16 cellular contexts compared by ENCODE assay signal in genomic region chr6:85081102-85081501, GRCh38.
DNase-seq lines count a peak whose midpoint lies in the region; FAIRE-seq and TF ChIP-seq lines count a peak whose summit lies in the region.
"Had no signal": no experiment of that assay in that cellular context is flagged by ENCODE, and none has a peak within 500 bp of the region (broad histone marks: within the 10 kb centered on the region; RNA-seq: fewer than 3 reads in every experiment).

No MANE protein-coding gene starts in this region.

- no peak overlapping the region for H3K4me3 ChIP-seq in fibroblast of mammary gland (ENCODE audit: control insufficient read depth, low read depth, low read length)

- no peaks in the 10 kb centered on the region for H3K9me3 Mint-ChIP-seq in activated naive CD4-positive, alpha-beta T cell treated with anti-CD3 and anti-CD28 coated beads for 36 hours

- no peak overlapping the region for H3K4me3 Mint-ChIP-seq in activated naive CD4-positive, alpha-beta T cell treated with anti-CD3 and anti-CD28 coated beads for 36 hours
- H3K4me3 Mint-ChIP-seq: CD4-positive, alpha-beta memory T cell had no signal

- intact Hi-C loops in activated naive CD4-positive, alpha-beta T cell treated with anti-CD3 and anti-CD28 coated beads for 36 hours (cut with micrococcal nuclease) = no loop called here

- H3K27ac Mint-ChIP-seq in activated naive CD4-positive, alpha-beta T cell treated with anti-CD3 and anti-CD28 coated beads for 36 hours = no peak overlapping the region
- H3K27ac Mint-ChIP-seq: CD4-positive, alpha-beta memory T cell had no signal

- no peak for FAIRE-seq in D721Med (lab: Jason Lieb, UNC)
- FAIRE-seq: A204.1, G401.6, GM12891, H54 had no signal

- peaks cover 3% of the 10 kb centered on the region for H3K27me3 Mint-ChIP-seq in activated naive CD4-positive, alpha-beta T cell treated with anti-CD3 and anti-CD28 coated beads for 36 hours (ENCODE audit: low read depth)
- H3K27me3 Mint-ChIP-seq: CD4-positive, alpha-beta memory T cell had no signal

- no peaks in the 10 kb centered on the region for H3K36me3 Mint-ChIP-seq in activated naive CD4-positive, alpha-beta T cell treated with anti-CD3 and anti-CD28 coated beads for 36 hours (ENCODE audit: low read depth)
- H3K36me3 Mint-ChIP-seq: CD4-positive, alpha-beta memory T cell had no signal

- no peak for TF ChIP-seq CTCF in fibroblast of mammary gland (conservative IDR thresholded peaks at IDR 0.05; ENCODE audit: control insufficient read depth, insufficient read depth, low read depth, low read length)
- TF ChIP-seq CTCF in D721Med (IDR thresholded peaks at IDR 0.05; ENCODE audit: insufficient read depth, missing control alignments) = no peak

- CTCF ChIA-PET in activated naive CD4-positive, alpha-beta T cell treated with anti-CD3 and anti-CD28 coated beads for 36 hours (lab: Charles Lee) = no interaction called here

- peak; percentile 17 for DNase-seq in LHCN-M2 (ENCODE audit: low read depth)
- peak; percentile 11 for DNase-seq in astrocyte of the hippocampus (ENCODE audit: low read depth, low spot score)
- peak; percentile 17 for DNase-seq in fibroblast of mammary gland (ENCODE audit: low read depth)
- no peak for DNase-seq in D721Med (ENCODE audit: insufficient read length, low spot score)
- no peak for DNase-seq in T-helper 2 cell
- DNase-seq in NCI-H1930 (lab: John Stamatoyannopoulos, UW) = no peak
- no peak for DNase-seq in activated naive CD4-positive, alpha-beta T cell treated with anti-CD3 and anti-CD28 coated beads for 36 hours
- DNase-seq: BE2C; CD4-positive, alpha-beta memory T cell; DMS153; DMS79 treated with DMSO at 0.1 percent for 48 hours; EL had no signal

- H3K4me1 Mint-ChIP-seq in activated naive CD4-positive, alpha-beta T cell treated with anti-CD3 and anti-CD28 coated beads for 36 hours (ENCODE audit: low read depth) = no peaks in the 10 kb centered on the region
- H3K4me1 Mint-ChIP-seq: CD4-positive, alpha-beta memory T cell had no signal

Comparison
In these comparisons a context has a peak if more than half of its experiments do, and no peak if none do; other contexts are left out.
1. DNase-seq: peak in LHCN-M2 (single experiment), astrocyte of the hippocampus (single experiment) and fibroblast of mammary gland (single experiment); none in D721Med (single experiment), T-helper 2 cell (0 of 5), NCI-H1930 (0 of 2) and activated naive CD4-positive, alpha-beta T cell treated with anti-CD3 and anti-CD28 coated beads for 36 hours (single experiment).